ENCODE assay signal across 24 cellular contexts in genomic region chr5:8740595-8740994, GRCh38.
"Had no signal": no experiment of that assay in that cellular context is flagged by ENCODE, and none has a peak within 500 bp of the region (broad histone marks: within the 10 kb centered on the region; RNA-seq: fewer than 3 reads in every experiment).

No MANE protein-coding gene starts in this region.

- H3K4me3 ChIP-seq: pancreas, psoas muscle, right lobe of liver, sigmoid colon, stomach, thoracic aorta, thyroid gland, tibial nerve, upper lobe of left lung, vagina had no signal

- H3K4me1 ChIP-seq: pancreas, psoas muscle, right lobe of liver, sigmoid colon, stomach, thyroid gland, tibial nerve, upper lobe of left lung, vagina had no signal

- H3K27me3 ChIP-seq: neutrophil, pancreas, right lobe of liver, sigmoid colon, stomach, thyroid gland, tibial nerve, upper lobe of left lung, vagina had no signal

- H3K36me3 ChIP-seq: neutrophil, pancreas, right lobe of liver, sigmoid colon, stomach, thoracic aorta, thyroid gland, tibial nerve, upper lobe of left lung, vagina had no signal

- ATAC-seq: naive thymus-derived CD4-positive, alpha-beta T cell; natural killer cell; pancreas; psoas muscle; right cardiac atrium; right lobe of liver; stimulated activated effector memory CD8-positive, alpha-beta T cell treated with anti-CD3 and anti-CD28 coated beads, Interleukin-12 subunit alpha, Interleukin-12 subunit beta, amount 100 ng/mL, for 72 hours; stimulated activated naive B cell treated with anti-CD40 and anti-IgM and Interleukin-4, amounts not matched to agents 10 μg/mL and 1 μg/mL and 100 μg/mL, for 72 hours had no signal

- H3K9me3 ChIP-seq: neutrophil, pancreas, psoas muscle, right lobe of liver, sigmoid colon, stomach, thoracic aorta, thyroid gland, upper lobe of left lung, vagina had no signal

- H3K27ac ChIP-seq: neutrophil, pancreas, psoas muscle, right lobe of liver, sigmoid colon, stomach, thoracic aorta, thyroid gland, tibial nerve, upper lobe of left lung, vagina had no signal

- DNase-seq: naive thymus-derived CD4-positive, alpha-beta T cell; natural killer cell; nucleus accumbens; pancreas; psoas muscle; right cardiac atrium; right lobe of liver; sigmoid colon; small intestine; stimulated activated CD4-positive, alpha-beta T cell treated with anti-CD3 and anti-CD28 coated beads, Interleukin-15, amount 100 ng/mL, for 24 hours; stimulated activated CD4-positive, alpha-beta T cell treated with anti-CD3 and anti-CD28 coated beads, Interleukin-2, amount 100 ng/mL, for 24 hours; stimulated activated CD4-positive, alpha-beta T cell treated with anti-CD3 and anti-CD28 coated beads, Interleukin-2, amount 100 ng/mL, for 48 hours; stimulated activated CD4-positive, alpha-beta T cell treated with anti-CD3 and anti-CD28 coated beads, Interleukin-4, amount 100 ng/mL, for 24 hours; stimulated activated naive B cell treated with anti-CD40 and anti-IgM and Interleukin-4, amounts not matched to agents 10 μg/mL and 1 μg/mL and 100 μg/mL, for 72 hours; stimulated activated naive CD4-positive, alpha-beta T cell treated with Interleukin-2 at 50 U/mL for 16 hours; stomach; thyroid gland; trophoblast cell; upper lobe of left lung had no signal
